38 cellular contexts compared by ENCODE assay signal in the genomic region with DNA sequence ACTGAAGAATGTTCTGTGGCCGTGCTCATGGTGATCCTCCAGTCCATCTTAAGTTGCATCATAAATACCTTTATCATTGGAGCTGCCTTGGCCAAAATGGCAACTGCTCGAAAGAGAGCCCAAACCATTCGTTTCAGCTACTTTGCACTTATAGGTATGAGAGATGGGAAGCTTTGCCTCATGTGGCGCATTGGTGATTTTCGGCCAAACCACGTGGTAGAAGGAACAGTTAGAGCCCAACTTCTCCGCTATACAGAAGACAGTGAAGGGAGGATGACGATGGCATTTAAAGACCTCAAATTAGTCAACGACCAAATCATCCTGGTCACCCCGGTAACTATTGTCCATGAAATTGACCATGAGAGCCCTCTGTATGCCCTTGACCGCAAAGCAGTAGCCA. TPM values are rescaled to one million over a fixed set of nuclear protein-coding genes. Genes with fewer than 3 reads are reported as not detected.
"Had no signal": no experiment of that assay in that cellular context is flagged by ENCODE, and none has a peak within 500 bp of the region (broad histone marks: within the 10 kb centered on the region; RNA-seq: fewer than 3 reads in every experiment).

No MANE protein-coding gene starts in this region.

- H3K36me3 ChIP-seq: MG63 had no signal

- H3K27me3 ChIP-seq: MG63 had no signal

- DNase-seq: Karpas-422, Kasumi-1, MG63, MM.1S, MV-4-11, NCI-H1048, NCI-H1092, NCI-H1092 treated with DMSO at 0.1 percent for 48 hours, NCI-H1105, NCI-H1105 treated with DMSO at 0.1 percent for 48 hours, NCI-H1417, NCI-H1417 treated with DMSO at 0.1 percent for 48 hours, NCI-H1436, NCI-H1436 treated with DMSO at 0.1 percent for 48 hours, NCI-H146, NCI-H1694, NCI-H1694 treated with DMSO at 0.1 percent for 48 hours, NCI-H187, NCI-H187 treated with DMSO at 0.1 percent for 48 hours, NCI-H1930, NCI-H2029, NCI-H2029 treated with DMSO at 0.1 percent for 48 hours, NCI-H2081, NCI-H2081 treated with DMSO at 0.1 percent for 48 hours, NCI-H2107, NCI-H2171, NCI-H2171 treated with DMSO at 0.1 percent for 48 hours, NCI-H2227 treated with DMSO at 0.1 percent for 48 hours, NCI-H226, NCI-H345, NCI-H446, NCI-H446 treated with DMSO at 0.1 percent for 48 hours, NCI-H510A, NCI-H510A treated with DMSO at 0.1 percent for 48 hours, NCI-H524 had no signal

- H3K4me3 ChIP-seq: MG63 had no signal

- H3K9me3 ChIP-seq: MG63 had no signal

RNA-seq across cellular contexts. Expression of gene KCNJ16, which starts 57.5 kb away (rescaled TPM):
- total RNA-seq: LHCN-M2, M059J, NCI-H460 had no signal
